18 cellular contexts compared by ENCODE assay signal in the genomic region with DNA sequence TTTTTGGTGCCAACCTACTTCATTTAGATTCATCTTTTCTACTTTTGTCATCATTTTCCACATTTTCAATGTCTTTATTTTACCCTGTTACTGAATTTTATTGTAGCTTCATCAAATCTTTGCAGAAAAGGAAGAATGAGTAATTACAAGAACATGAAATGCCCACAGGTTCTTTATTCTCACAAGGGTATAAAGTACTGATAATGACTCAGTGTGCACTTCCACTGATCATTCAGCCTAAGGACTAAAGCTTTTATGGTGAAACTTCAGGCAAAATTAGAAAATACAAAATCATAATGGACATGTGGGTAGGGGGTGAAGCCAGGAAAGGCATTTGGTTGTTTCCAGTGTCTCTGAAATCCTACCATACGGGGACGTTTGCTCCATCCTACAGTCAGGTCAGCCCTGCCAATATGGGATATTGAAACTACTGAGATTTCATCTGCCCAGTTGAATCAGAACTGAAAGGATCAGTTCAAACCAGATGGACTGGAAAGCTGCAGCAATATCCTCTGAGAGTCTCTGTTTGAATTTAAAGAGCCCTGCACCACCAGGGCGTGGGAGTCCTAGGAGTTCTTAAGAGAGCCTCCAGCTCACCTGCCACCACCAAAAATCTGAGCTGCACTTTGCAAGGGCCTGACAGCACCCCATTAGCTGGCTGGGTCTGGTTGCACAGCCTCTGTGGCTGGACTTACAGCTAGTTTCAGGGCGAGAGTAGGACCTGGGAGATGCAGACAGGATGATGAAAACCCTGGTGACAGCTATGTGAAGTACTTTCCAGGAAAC.
DNase-seq lines count a peak whose midpoint lies in the region; ATAC-seq and TF ChIP-seq lines count a peak whose summit lies in the region.
"Had no signal": no experiment of that assay in that cellular context is flagged by ENCODE, and none has a peak within 500 bp of the region (broad histone marks: within the 10 kb centered on the region; RNA-seq: fewer than 3 reads in every experiment).

No MANE protein-coding gene starts in this region.

- ATAC-seq in GM18505 (IDR thresholded peaks at IDR 0.05; ENCODE audit: unreplicated experiment) (peak; percentile 72), GM21526 (IDR thresholded peaks at IDR 0.05; ENCODE audit: low FRiP score, unreplicated experiment) (peak; percentile 67), HG03025 (IDR thresholded peaks at IDR 0.05; ENCODE audit: low FRiP score, unreplicated experiment) (peak; percentile 89), esophagus mucosa (no peak), GM21737 (IDR thresholded peaks at IDR 0.05; ENCODE audit: unreplicated experiment) (no peak)

- TF ChIP-seq CTCF in brain (conservative IDR thresholded peaks at IDR 0.05) = no peak

- peaks cover 41% of the 10 kb centered on the region for H3K4me1 Mint-ChIP-seq in brain

- H3K36me3 Mint-ChIP-seq in brain = no peaks in the 10 kb centered on the region

- TF ChIP-seq POLR2A in GM18505 (IDR thresholded peaks at IDR 0.05; ENCODE audit: borderline replicate concordance, extremely low read depth, insufficient read depth, insufficient read length) = no peak

- no peaks in the 10 kb centered on the region for H3K27me3 Mint-ChIP-seq in brain

- H3K9me3 Mint-ChIP-seq in brain = peaks cover 7 to 29% (median 9%) of the 10 kb centered on the region in 5 experiments

- H3K4me3 Mint-ChIP-seq in brain = peak overlapping the region in 1 of 5 experiments; percentile 40

- DNase-seq in activated gamma-delta T cell (lab: John Stamatoyannopoulos, UW) = no peak
- no peak for DNase-seq in HuH-7.5 (ENCODE audit: low spot score)
- DNase-seq: activated CD4-positive, alpha-beta T cell treated with anti-CD3 and anti-CD28 coated beads for 48 hours; activated effector memory CD4-positive, alpha-beta T cell treated with Interleukin-2 at 50 U/mL for 16 hours; DMS 273 treated with DMSO at 0.1 percent for 48 hours; dorsolateral prefrontal cortex; NCI-H1436 treated with DMSO at 0.1 percent for 48 hours; NCI-H2171; NCI-H69; substantia nigra; SW 1271; uterus had no signal

- H3K27ac Mint-ChIP-seq in brain = peak overlapping the region in 3 of 5 experiments; percentile 75 to 91 (median 88)

Comparison
In these comparisons a context has a peak if more than half of its experiments do, and no peak if none do; other contexts are left out.
1. ATAC-seq: peak in GM18505 (single experiment), GM21526 (single experiment) and HG03025 (single experiment); none in esophagus mucosa (single experiment) and GM21737 (single experiment).